In the genomic region with DNA sequence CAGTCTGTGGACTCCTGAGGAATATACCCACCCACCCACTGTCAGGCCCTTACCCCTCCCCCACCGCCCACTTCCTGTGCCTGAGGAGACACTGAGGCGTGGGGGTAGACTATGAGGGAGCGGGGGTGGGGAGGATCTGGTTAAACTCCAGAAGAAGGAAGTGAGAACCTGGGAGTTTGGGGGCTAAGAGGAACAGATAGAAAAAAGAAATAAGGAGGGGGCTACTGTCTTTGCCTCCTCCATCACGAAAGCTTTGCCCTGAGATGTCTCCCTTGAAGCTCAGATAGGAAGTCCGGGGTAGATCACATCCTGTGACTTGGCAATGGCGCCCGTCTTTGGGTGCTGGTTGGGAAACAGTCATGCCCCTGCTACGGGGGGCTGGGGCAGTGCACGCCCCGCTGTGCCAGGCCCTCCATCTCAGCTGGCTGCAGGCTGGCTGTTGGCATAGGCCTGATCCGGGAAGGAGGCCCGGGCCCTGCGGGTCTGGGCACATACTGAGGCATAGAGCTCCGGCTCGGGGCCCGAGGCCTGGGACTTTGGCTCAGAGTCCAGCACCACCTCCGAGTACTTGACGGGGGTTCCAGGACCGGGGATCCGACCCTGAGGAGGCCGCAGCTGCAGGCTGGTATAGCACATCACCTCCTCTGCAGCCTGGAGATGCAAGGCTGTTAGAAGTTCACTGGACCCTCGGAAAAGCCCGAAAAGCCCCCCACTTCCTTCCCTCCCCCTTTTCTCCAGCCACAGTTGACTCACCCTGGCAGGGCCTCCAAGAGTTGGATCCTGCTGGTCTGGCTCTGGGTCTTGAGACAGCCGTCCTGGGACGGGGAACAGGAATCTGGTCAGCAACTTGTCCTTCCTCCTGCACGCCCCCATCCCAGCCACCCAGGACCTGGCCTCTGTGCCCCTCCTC, we compare ENCODE assay signal across 7 cellular contexts. TPM values are rescaled to one million over a fixed set of nuclear protein-coding genes. Genes with fewer than 3 reads are reported as not detected.
DNase-seq lines count a peak whose midpoint lies in the region; ATAC-seq and TF ChIP-seq lines count a peak whose summit lies in the region.

No MANE protein-coding gene starts in this region.

- H3K4me3 Mint-ChIP-seq in activated CD4-positive, alpha-beta memory T cell treated with anti-CD3 and anti-CD28 coated beads, Interleukin-2, amount 10 ng/mL, durations not matched to agents 7 days and 5 days = peak overlapping the region; percentile 88
- no peak overlapping the region for H3K4me3 Mint-ChIP-seq in nephron progenitor cell

- H3K4me1 ChIP-seq in iPS-20b (ENCODE audit: insufficient read depth, low read length) (peaks cover 7% of the 10 kb centered on the region; the same call in 1 of the 2 replicates), suprapubic skin (peaks cover 43% of the 10 kb centered on the region), BE2C (no peaks in the 10 kb centered on the region)

- H3K9ac ChIP-seq in iPS-20b (ENCODE audit: low read depth, low read length) = peak overlapping the region; percentile 61; the same call in 1 of the 2 replicates

- WGBS in suprapubic skin = 50% methylated on average over 12 of the region's 26 CpGs

- H3K27me3 ChIP-seq in iPS-20b (ENCODE audit: insufficient read depth, low read length) = peaks cover 7% of the 10 kb centered on the region; the same call in 1 of the 2 replicates
- H3K27me3 ChIP-seq in suprapubic skin = no peaks in the 10 kb centered on the region
- no peaks in the 10 kb centered on the region for H3K27me3 ChIP-seq in BE2C

- H3K9me3 ChIP-seq in iPS-20b (ENCODE audit: insufficient read depth, low read depth, low read length) = no peaks in the 10 kb centered on the region
- H3K9me3 ChIP-seq in suprapubic skin = no peaks in the 10 kb centered on the region
- H3K9me3 ChIP-seq in BE2C = no peaks in the 10 kb centered on the region

- TF ChIP-seq CTCF in suprapubic skin (IDR thresholded peaks at IDR 0.05) (no peak), nephron progenitor cell (IDR thresholded peaks at IDR 0.05) (no peak), BE2C (IDR thresholded peaks at IDR 0.05; ENCODE audit: low read depth, low read length) (no peak)

- H3K4me3 ChIP-seq in iPS-20b (ENCODE audit: low read length) = peak overlapping the region; percentile 64; the same call in 1 of the 2 replicates
- H3K4me3 ChIP-seq in suprapubic skin = peak overlapping the region; percentile 9
- H3K4me3 ChIP-seq in BE2C (ENCODE audit: low read depth, low read length) = no peak overlapping the region

- TF ChIP-seq EP300 in suprapubic skin (IDR thresholded peaks at IDR 0.05) = no peak

- H3K36me3 ChIP-seq in iPS-20b (ENCODE audit: insufficient read depth, low read depth, low read length) = no peaks in the 10 kb centered on the region
- H3K36me3 ChIP-seq in suprapubic skin = no peaks in the 10 kb centered on the region
- H3K36me3 ChIP-seq in BE2C = no peaks in the 10 kb centered on the region

- no peak for TF ChIP-seq POLR2A in suprapubic skin (IDR thresholded peaks at IDR 0.05)

- no peaks in the 10 kb centered on the region for H3K27me3 Mint-ChIP-seq in activated CD4-positive, alpha-beta memory T cell treated with anti-CD3 and anti-CD28 coated beads, Interleukin-2, amount 10 ng/mL, durations not matched to agents 7 days and 5 days
- peaks cover 9% of the 10 kb centered on the region for H3K27me3 Mint-ChIP-seq in nephron progenitor cell (ENCODE audit: low read depth, poor library complexity)

- CTCF ChIA-PET in activated CD4-positive, alpha-beta memory T cell treated with anti-CD3 and anti-CD28 coated beads, Interleukin-2, amount 10 ng/mL, durations not matched to agents 7 days and 5 days (lab: Charles Lee) = interaction anchor here (1.2 to 7.4 kb wide), 5 partner anchors 11 to 80 kb away, joined by 3 to 223 read pairs (median 50); a partner anchor contains a TSS

- DNase-seq in Kasumi-1 (lab: John Stamatoyannopoulos, UW) = peak; percentile 39 to 57
- DNase-seq in activated CD4-positive, alpha-beta memory T cell treated with anti-CD3 and anti-CD28 coated beads, Interleukin-2, amount 10 ng/mL, durations not matched to agents 7 days and 5 days = peak; percentile 62
- peak in 1 of 2 donors; percentile 70 for DNase-seq in suprapubic skin (ENCODE audit: low spot score in 2 of 2)
- DNase-seq in nephron progenitor cell = no peak
- no peak for DNase-seq in BE2C

- H3K36me3 Mint-ChIP-seq in activated CD4-positive, alpha-beta memory T cell treated with anti-CD3 and anti-CD28 coated beads, Interleukin-2, amount 10 ng/mL, durations not matched to agents 7 days and 5 days (ENCODE audit: low read depth) = peaks cover 32% of the 10 kb centered on the region
- no peaks in the 10 kb centered on the region for H3K36me3 Mint-ChIP-seq in nephron progenitor cell (ENCODE audit: low read depth)

- peaks cover 53% of the 10 kb centered on the region for H3K4me1 Mint-ChIP-seq in activated CD4-positive, alpha-beta memory T cell treated with anti-CD3 and anti-CD28 coated beads, Interleukin-2, amount 10 ng/mL, durations not matched to agents 7 days and 5 days
- H3K4me1 Mint-ChIP-seq in nephron progenitor cell = peaks cover 36% of the 10 kb centered on the region

- H3K27ac Mint-ChIP-seq in activated CD4-positive, alpha-beta memory T cell treated with anti-CD3 and anti-CD28 coated beads, Interleukin-2, amount 10 ng/mL, durations not matched to agents 7 days and 5 days = peak overlapping the region; percentile 92
- H3K27ac Mint-ChIP-seq in nephron progenitor cell = no peak overlapping the region

- no peaks in the 10 kb centered on the region for H3K9me3 Mint-ChIP-seq in activated CD4-positive, alpha-beta memory T cell treated with anti-CD3 and anti-CD28 coated beads, Interleukin-2, amount 10 ng/mL, durations not matched to agents 7 days and 5 days
- H3K9me3 Mint-ChIP-seq in nephron progenitor cell = no peaks in the 10 kb centered on the region

- peak overlapping the region; percentile 19 for H3K27ac ChIP-seq in iPS-20b (ENCODE audit: low read length)
- no peak overlapping the region for H3K27ac ChIP-seq in suprapubic skin

- ATAC-seq in GM21825 (IDR thresholded peaks at IDR 0.05; ENCODE audit: unreplicated experiment) = no peak

- POLR2A ChIA-PET in activated CD4-positive, alpha-beta memory T cell treated with anti-CD3 and anti-CD28 coated beads, Interleukin-2, amount 10 ng/mL, durations not matched to agents 7 days and 5 days (lab: Charles Lee) = interaction anchor here (1.0 to 8.7 kb wide), 13 partner anchors 10 to 541 kb away, joined by 3 to 257 read pairs (median 9); a partner anchor contains a TSS

RNA-seq across cellular contexts. Expression of a gene that starts 1.0 kb away (rescaled TPM):
- 100 to 1,000 TPM; 210 to 214 TPM for total RNA-seq in activated CD4-positive, alpha-beta memory T cell treated with anti-CD3 and anti-CD28 coated beads, Interleukin-2, amount 10 ng/mL, durations not matched to agents 7 days and 5 days
- 1 to 10 TPM in 1 of 4 donors, not detected in 3; 2.9 TPM for total RNA-seq in suprapubic skin
- polyA plus RNA-seq in BE2C (2012; ENCODE audit: insufficient read depth, insufficient read length, low read depth) = not detected

RNA-seq across cellular contexts. Expression of a gene that starts 8.1 kb away (rescaled TPM):
- over 10,000 TPM in 1 of 2 experiments, 1,000 to 10,000 TPM in 1; 9,885 to 10,678 TPM for total RNA-seq in activated CD4-positive, alpha-beta memory T cell treated with anti-CD3 and anti-CD28 coated beads, Interleukin-2, amount 10 ng/mL, durations not matched to agents 7 days and 5 days
- total RNA-seq in suprapubic skin = over 10,000 TPM in 2 of 4 donors, 1,000 to 10,000 TPM in 2; 1,246 to 15,173 (median 11,383) TPM
- not detected for polyA plus RNA-seq in BE2C (2012; ENCODE audit: insufficient read depth, insufficient read length, low read depth)

RNA-seq across cellular contexts. Expression of a gene that starts 8.4 kb away (rescaled TPM):
- total RNA-seq in activated CD4-positive, alpha-beta memory T cell treated with anti-CD3 and anti-CD28 coated beads, Interleukin-2, amount 10 ng/mL, durations not matched to agents 7 days and 5 days = 10 to 100 TPM; 36.6 to 37.7 TPM
- 10 to 100 TPM in 1 of 4 donors, 1 to 10 TPM in 3; 5.0 to 13.2 (median 9.6) TPM for total RNA-seq in suprapubic skin
- 30.6 TPM for polyA plus RNA-seq in BE2C (2012; ENCODE audit: insufficient read depth, insufficient read length, low read depth)

RNA-seq across cellular contexts. Expression of a gene that starts 15.3 kb away (rescaled TPM):
- 10 to 100 TPM; 19.1 to 19.9 TPM for total RNA-seq in activated CD4-positive, alpha-beta memory T cell treated with anti-CD3 and anti-CD28 coated beads, Interleukin-2, amount 10 ng/mL, durations not matched to agents 7 days and 5 days
- total RNA-seq in suprapubic skin = 10 to 100 TPM in 1 of 4 donors, 1 to 10 TPM in 1, under 1 TPM in 2; 0.34 to 11.3 (median 1.9) TPM
- 1.0 TPM for polyA plus RNA-seq in BE2C (2012; ENCODE audit: insufficient read depth, insufficient read length, low read depth)

RNA-seq across cellular contexts. Expression of a gene that starts 24.0 kb away (rescaled TPM):
- 1 to 10 TPM; 1.1 to 1.2 TPM for total RNA-seq in activated CD4-positive, alpha-beta memory T cell treated with anti-CD3 and anti-CD28 coated beads, Interleukin-2, amount 10 ng/mL, durations not matched to agents 7 days and 5 days
- total RNA-seq in suprapubic skin = 1 to 10 TPM in 3 of 4 donors, not detected in 1; 2.1 to 5.7 (median 2.8) TPM
- polyA plus RNA-seq in BE2C (2012; ENCODE audit: insufficient read depth, insufficient read length, low read depth) = not detected

Comparison
In these comparisons a context has a peak if more than half of its experiments do, and no peak if none do; other contexts are left out.
1. DNase-seq: peak in Kasumi-1 (2 of 2) and activated CD4-positive, alpha-beta memory T cell treated with anti-CD3 and anti-CD28 coated beads, Interleukin-2, amount 10 ng/mL, durations not matched to agents 7 days and 5 days (single experiment); none in nephron progenitor cell (single experiment) and BE2C (single experiment).
2. RNA of a gene that starts 1.0 kb away (total RNA-seq): 210 to 214 TPM in activated CD4-positive, alpha-beta memory T cell treated with anti-CD3 and anti-CD28 coated beads, Interleukin-2, amount 10 ng/mL, durations not matched to agents 7 days and 5 days; 2.9 TPM in suprapubic skin; every median in the first group is over 10 times any median in the second.